ENCODE assay signal across 7 cellular contexts in the genomic region with DNA sequence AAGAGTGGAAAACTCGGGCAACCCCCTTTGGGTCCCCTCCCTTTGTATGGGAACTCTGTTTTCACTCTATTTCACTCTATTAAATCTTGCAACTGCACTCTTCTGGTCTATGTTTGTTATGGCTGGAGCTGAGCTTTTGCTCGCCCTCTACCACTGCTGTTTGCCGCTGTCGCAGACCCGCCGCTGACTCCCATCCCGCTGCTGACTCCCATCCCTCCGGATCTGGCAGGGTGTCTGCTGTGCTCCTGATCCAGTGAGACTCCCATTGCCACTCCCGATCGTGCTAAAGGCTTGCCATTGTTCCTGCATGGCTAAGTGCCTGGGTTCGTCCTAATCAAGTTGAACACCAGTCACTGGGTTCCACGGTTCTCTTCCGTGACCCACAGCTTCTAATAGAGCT. TPM values are rescaled to one million over a fixed set of nuclear protein-coding genes. Genes with fewer than 3 reads are reported as not detected.
DNase-seq lines count a peak whose midpoint lies in the region; ATAC-seq, FAIRE-seq and TF ChIP-seq lines count a peak whose summit lies in the region.
"Not testable (repeated sequence)": the region's sequence is repeated elsewhere in the genome, so short reads cannot be mapped to it uniquely, and the experiment has no call there.

No MANE protein-coding gene starts in this region.

- peak overlapping the region; percentile 83 for H3K4me3 ChIP-seq in Loucy (ENCODE audit: low read length, poor library complexity, severe bottlenecking)
- peak overlapping the region; percentile 78; the same call in 1 of the 2 replicates for H3K4me3 ChIP-seq in K562

- not testable (repeated sequence) for TF ChIP-seq CTCF in CD4-positive, alpha-beta T cell (IDR thresholded peaks at IDR 0.05); Loucy (conservative IDR thresholded peaks at IDR 0.05; ENCODE audit: low read length); K562 (IDR thresholded peaks at IDR 0.05 in 2 of 3, conservative IDR thresholded peaks at IDR 0.05 in 1 of 3; ENCODE audit: insufficient read depth in 2 of 3, low read depth in 1 of 3, low read length in 3 of 3); osteocyte (IDR thresholded peaks at IDR 0.05)

- not testable (repeated sequence) for TF ChIP-seq RAD21 in K562 (CRISPR knock-in tag; conservative IDR thresholded peaks at IDR 0.05 in 1 of 2, IDR thresholded peaks at IDR 0.05 in 1 of 2)

- H3K27me3 Mint-ChIP-seq in CD4-positive, alpha-beta T cell; T-helper 2 cell treated with Interferon-gamma antibody and Interleukin-4, amounts not matched to agents 5 μg/mL and 100 μg/mL, for 36 hours (ENCODE audit: low read depth); osteocyte (ENCODE audit: unreplicated experiment): not testable (repeated sequence)

- H3F3A ChIP-seq in Loucy (ENCODE audit: low read depth), result not testable (repeated sequence)

- ATAC-seq in CD4-positive, alpha-beta T cell (ENCODE audit: poor library complexity); K562: not testable (repeated sequence)

- H3K27me3 ChIP-seq in CD4-positive, alpha-beta T cell (ENCODE audit: control insufficient read depth, insufficient read depth, low read length); Loucy (ENCODE audit: insufficient read depth, low read length, poor library complexity, severe bottlenecking); K562 (ENCODE audit: control insufficient read depth in 2 of 2, insufficient read depth in 2 of 2, low read length in 2 of 2): not testable (repeated sequence)

- not testable (repeated sequence) for H3K9ac ChIP-seq in Loucy (ENCODE audit: low read depth, low read length, poor library complexity, severe bottlenecking)
- H3K9ac ChIP-seq in K562 (ENCODE audit: insufficient read depth in 1 of 2, low read depth in 2 of 2, low read length in 2 of 2), result peak overlapping the region in 1 of 2 experiments; percentile 86; a peak in 3 of 4 replicates

- WGBS in K562 (ENCODE audit: insufficient coverage, low coverage, missing lambda C conversion rate), result 71% methylated on average over 11 of the region's 13 CpGs

- H3K79me2 ChIP-seq in Loucy (ENCODE audit: insufficient read depth, low read length) (peaks cover 54% of the 10 kb centered on the region), K562 (ENCODE audit: control insufficient read depth, insufficient read depth, low read length) (peaks cover 53% of the 10 kb centered on the region)

- H3K36me3 Mint-ChIP-seq in CD4-positive, alpha-beta T cell (ENCODE audit: low read depth), result peaks cover 19% of the 10 kb centered on the region
- peaks cover 19% of the 10 kb centered on the region for H3K36me3 Mint-ChIP-seq in T-helper 2 cell treated with Interferon-gamma antibody and Interleukin-4, amounts not matched to agents 5 μg/mL and 100 μg/mL, for 36 hours (ENCODE audit: low read depth)
- not testable (repeated sequence) for H3K36me3 Mint-ChIP-seq in osteocyte (ENCODE audit: unreplicated experiment)

- in situ Hi-C loops in K562 (cut with MboI), result not testable (repeated sequence)

- not testable (repeated sequence) for TF ChIP-seq POLR2A in K562 (conservative IDR thresholded peaks at IDR 0.05)

- POLR2A ChIA-PET in CD4-positive, alpha-beta T cell (lab: Charles Lee), result interaction anchor here (1.0 to 1.1 kb wide), 2 partner anchors 30 to 43 kb away, joined by 3 read pairs; no protein-coding TSS in a partner anchor
- POLR2A ChIA-PET in K562 (lab: Yijun Ruan, JAX), result interaction anchor here (1.3 to 2.7 kb wide), 3 partner anchors 8 to 41 kb away, joined by 5 to 19 read pairs (median 6); no protein-coding TSS in a partner anchor

- not testable (repeated sequence) for TF ChIP-seq EP300 in K562 (IDR thresholded peaks at IDR 0.05; ENCODE audit: low read length)

- H3K9me3 ChIP-seq in CD4-positive, alpha-beta T cell (ENCODE audit: control insufficient read depth, low read length); Loucy (ENCODE audit: insufficient read depth, low read depth, low read length); K562 (replicated peaks; ENCODE audit: control insufficient read depth, insufficient read depth, low read depth, low read length): not testable (repeated sequence)

- not testable (repeated sequence) for H4K20me1 ChIP-seq in Loucy (ENCODE audit: insufficient read depth, low read length, poor library complexity, severe bottlenecking); K562 (replicated peaks; ENCODE audit: control insufficient read depth, insufficient read depth, low read length)

- H3K9me3 Mint-ChIP-seq in CD4-positive, alpha-beta T cell; T-helper 2 cell treated with Interferon-gamma antibody and Interleukin-4, amounts not matched to agents 5 μg/mL and 100 μg/mL, for 36 hours; osteocyte (ENCODE audit: unreplicated experiment): not testable (repeated sequence)

- not testable (repeated sequence) for BruUV-seq in K562 (replicated peaks; lab: Mats Ljungman, UMichigan)

- not testable (repeated sequence) for H3K36me3 ChIP-seq in Loucy (ENCODE audit: insufficient read depth, low read length)
- H3K36me3 ChIP-seq in K562 (ENCODE audit: control insufficient read depth, insufficient read depth, low read length), result peaks cover 13% of the 10 kb centered on the region; the same call in 1 of the 3 replicates

- not testable (repeated sequence) for DNase-seq in CD4-positive, alpha-beta T cell; T-helper 2 cell treated with Interferon-gamma antibody and Interleukin-4, amounts not matched to agents 5 μg/mL and 100 μg/mL, for 36 hours (ENCODE audit: low spot score); K562 (ENCODE audit: extremely low read depth in 1 of 4, low spot score in 3 of 4); osteocyte (ENCODE audit: extremely low spot score, unreplicated experiment)
- peak; percentile 40 for DNase-seq in activated CD8-positive, alpha-beta memory T cell treated with anti-CD3 and anti-CD28 coated beads, Interleukin-2, amount 50 U/mL, for 48 hours
- peak; percentile 73 for DNase-seq in mesenteric fat pad (ENCODE audit: low spot score)

- peak overlapping the region; percentile 63 for H3K4me3 Mint-ChIP-seq in CD4-positive, alpha-beta T cell
- not testable (repeated sequence) for H3K4me3 Mint-ChIP-seq in T-helper 2 cell treated with Interferon-gamma antibody and Interleukin-4, amounts not matched to agents 5 μg/mL and 100 μg/mL, for 36 hours; osteocyte (ENCODE audit: unreplicated experiment)

- H3K27ac Mint-ChIP-seq in CD4-positive, alpha-beta T cell, result not testable (repeated sequence)
- H3K27ac Mint-ChIP-seq in T-helper 2 cell treated with Interferon-gamma antibody and Interleukin-4, amounts not matched to agents 5 μg/mL and 100 μg/mL, for 36 hours, result peak overlapping the region; percentile 55
- H3K27ac Mint-ChIP-seq in osteocyte (ENCODE audit: unreplicated experiment), result peak overlapping the region; percentile 2

- CTCF ChIA-PET in CD4-positive, alpha-beta T cell (lab: Charles Lee); K562 (lab: Yijun Ruan, JAX; ENCODE audit: low intra/inter-chr PET ratio): not testable (repeated sequence)

- not testable (repeated sequence) for H3K27ac ChIP-seq in CD4-positive, alpha-beta T cell (ENCODE audit: low read depth, low read length)
- peak overlapping the region; percentile 54; the same call in 2 of the 3 replicates for H3K27ac ChIP-seq in K562 (ENCODE audit: extremely low read depth, low read depth, low read length)

- not testable (repeated sequence) for H3K9me2 ChIP-seq in Loucy (replicated peaks; ENCODE audit: low read depth, low read length)

- H3K9me1 ChIP-seq in K562 (ENCODE audit: control insufficient read depth, insufficient read depth, low read length), result not testable (repeated sequence)

- peaks cover 18% of the 10 kb centered on the region for H3K4me1 Mint-ChIP-seq in CD4-positive, alpha-beta T cell (ENCODE audit: low read depth)
- peaks cover 25% of the 10 kb centered on the region for H3K4me1 Mint-ChIP-seq in T-helper 2 cell treated with Interferon-gamma antibody and Interleukin-4, amounts not matched to agents 5 μg/mL and 100 μg/mL, for 36 hours (ENCODE audit: low read depth)
- H3K4me1 Mint-ChIP-seq in osteocyte (ENCODE audit: unreplicated experiment), result peaks cover 16% of the 10 kb centered on the region

- peak overlapping the region; percentile 81 for H3K4me2 ChIP-seq in Loucy (ENCODE audit: low read depth, low read length, poor library complexity, severe bottlenecking)
- H3K4me2 ChIP-seq in K562 (ENCODE audit: insufficient read depth, low read length), result peak overlapping the region; percentile 49

- intact Hi-C loops in CD4-positive, alpha-beta T cell (cut with DNase I, micrococcal nuclease), result loop anchor here in 1 of 2 experiments (5.0 to 10.0 kb wide), 2 partner anchors 112 to 845 kb away; a partner anchor contains a TSS
- intact Hi-C loops in K562 (cut with micrococcal nuclease), result loop anchor here (5.0 kb wide), 1 partner anchor 42 kb away; a partner anchor contains a TSS

- not testable (repeated sequence) for H2AFZ ChIP-seq in Loucy (ENCODE audit: low read length); K562 (ENCODE audit: low read depth, low read length)

- FAIRE-seq in K562 (lab: Jason Lieb, UNC), result not testable (repeated sequence)

- peaks cover 16% of the 10 kb centered on the region for H3K4me1 ChIP-seq in Loucy (ENCODE audit: insufficient read depth, low read length, poor library complexity, severe bottlenecking)
- not testable (repeated sequence) for H3K4me1 ChIP-seq in K562 (replicated peaks in 1 of 2; ENCODE audit: control insufficient read depth in 2 of 2, insufficient read depth in 2 of 2, low read length in 2 of 2)

RNA-seq across cellular contexts. Expression of a gene that starts 2.4 kb away (rescaled TPM):
- total RNA-seq in CD4-positive, alpha-beta T cell, result 1 to 10 TPM; 6.9 to 8.8 TPM
- 17.6 and 33.2 TPM in 2 replicates for total RNA-seq in K562 (2011; cell fraction: chromatin; rRNA removed; ENCODE audit: low replicate concordance)
- 11.2 and 15.7 TPM in 2 replicates for total RNA-seq in K562 (2011; cell fraction: nucleolus; rRNA removed)
- total RNA-seq in K562 (2011; cell fraction: nucleoplasm; rRNA removed), result 26.4 and 33.4 TPM in 2 replicates
- 14.4 and 14.9 TPM in 2 replicates for total RNA-seq in K562 (2014; rRNA removed)
- total RNA-seq in K562 (2014; rRNA removed; fragmentation: Illumina TruSeq; extraction: Trizol), result 28.1 and 31.6 TPM in 2 replicates
- total RNA-seq in K562 (2015; rRNA removed; fragmentation: Illumina TruSeq; extraction: Trizol), result 20.0 and 20.7 TPM in 2 replicates
- 23.2 and 27.5 TPM in 2 replicates for total RNA-seq in K562 (2021)
- polyA plus RNA-seq in K562 (2011; rRNA removed), result 49.5 and 50.2 TPM in 2 replicates
- polyA plus RNA-seq in K562 (2011; cell fraction: cytosol; rRNA removed), result 10.7 and 25.6 TPM in 2 replicates
- polyA plus RNA-seq in K562 (2011; cell fraction: nucleus; rRNA removed), result 25.2 and 45.5 TPM in 2 replicates
- 13.6 and 20.7 TPM in 2 replicates for polyA plus RNA-seq in K562 (2012)
- 21.1 and 26.8 TPM in 2 replicates for polyA plus RNA-seq in K562 (2014; fragmentation: Illumina TruSeq; extraction: Trizol)
- polyA plus RNA-seq in K562 (2014; fragmentation: Nextera tagmentation; extraction: Ambion mirVana), result 10 to 100 TPM; 14.8 to 27.4 TPM
- 19.8 and 20.1 TPM in 2 replicates for polyA plus RNA-seq in K562 (2014; rRNA removed)
- 36.4 and 39.9 TPM in 2 replicates for polyA minus RNA-seq in K562 (2011; rRNA and poly(A)+ RNA removed)
- 18.9 and 23.6 TPM in 2 replicates for polyA minus RNA-seq in K562 (2011; cell fraction: cytosol; rRNA and poly(A)+ RNA removed)
- polyA minus RNA-seq in K562 (2011; cell fraction: nucleus; rRNA and poly(A)+ RNA removed), result 7.1 and 17.2 TPM in 2 replicates
- total RNA-seq in mesenteric fat pad, result 7.9 TPM
- total RNA-seq in osteocyte, result 5.0 and 5.5 TPM in 2 replicates

RNA-seq across cellular contexts. Expression of a gene that starts 29.0 kb away (rescaled TPM):
- total RNA-seq in CD4-positive, alpha-beta T cell, result 10 to 100 TPM; 45.2 to 45.5 TPM
- 1.5 and 3.3 TPM in 2 replicates for total RNA-seq in K562 (2011; cell fraction: chromatin; rRNA removed; ENCODE audit: low replicate concordance)
- total RNA-seq in K562 (2011; cell fraction: nucleolus; rRNA removed), result 3.5 and 5.1 TPM in 2 replicates
- 2.3 and 2.4 TPM in 2 replicates for total RNA-seq in K562 (2011; cell fraction: nucleoplasm; rRNA removed)
- 2.4 and 2.7 TPM in 2 replicates for total RNA-seq in K562 (2014; rRNA removed)
- total RNA-seq in K562 (2014; rRNA removed; fragmentation: Illumina TruSeq; extraction: Trizol), result 1.4 and 1.7 TPM in 2 replicates
- total RNA-seq in K562 (2015; rRNA removed; fragmentation: Illumina TruSeq; extraction: Trizol), result 1.4 and 1.6 TPM in 2 replicates
- total RNA-seq in K562 (2021), result 4.6 and 4.7 TPM in 2 replicates
- polyA plus RNA-seq in K562 (2011; rRNA removed), result 1.2 and 1.3 TPM in 2 replicates
- 1.0 and 2.9 TPM in 2 replicates for polyA plus RNA-seq in K562 (2011; cell fraction: cytosol; rRNA removed)
- polyA plus RNA-seq in K562 (2011; cell fraction: nucleus; rRNA removed), result 2.0 and 2.1 TPM in 2 replicates
- polyA plus RNA-seq in K562 (2012), result 2.8 and 3.2 TPM in 2 replicates
- polyA plus RNA-seq in K562 (2014; fragmentation: Illumina TruSeq; extraction: Trizol), result 0.67 and 1.7 TPM in 2 replicates
- polyA plus RNA-seq in K562 (2014; fragmentation: Nextera tagmentation; extraction: Ambion mirVana), result under 1 TPM; 0.11 to 0.17 TPM
- 2.3 and 2.4 TPM in 2 replicates for polyA plus RNA-seq in K562 (2014; rRNA removed)
- polyA minus RNA-seq in K562 (2011; rRNA and poly(A)+ RNA removed), result 1.6 and 2.6 TPM in 2 replicates
- polyA minus RNA-seq in K562 (2011; cell fraction: cytosol; rRNA and poly(A)+ RNA removed), result 3.1 and 3.4 TPM in 2 replicates
- 3.8 and 5.1 TPM in 2 replicates for polyA minus RNA-seq in K562 (2011; cell fraction: nucleus; rRNA and poly(A)+ RNA removed)
- 8.2 TPM for total RNA-seq in mesenteric fat pad
- 3.5 and 3.6 TPM in 2 replicates for total RNA-seq in osteocyte

RNA-seq across cellular contexts. Expression of a gene that starts 44.5 kb away (rescaled TPM):
- total RNA-seq in CD4-positive, alpha-beta T cell, result 10 to 100 TPM; 27.0 to 27.6 TPM
- total RNA-seq in K562 (2011; cell fraction: chromatin; rRNA removed; ENCODE audit: low replicate concordance), result 5.7 and 5.9 TPM in 2 replicates
- total RNA-seq in K562 (2011; cell fraction: nucleolus; rRNA removed), result 8.5 and 8.7 TPM in 2 replicates
- total RNA-seq in K562 (2011; cell fraction: nucleoplasm; rRNA removed), result 7.8 and 7.9 TPM in 2 replicates
- total RNA-seq in K562 (2014; rRNA removed) (29.1 and 29.6 TPM in 2 replicates), K562 (2014; rRNA removed; fragmentation: Illumina TruSeq; extraction: Trizol) (19.5 and 24.2 TPM in 2 replicates), K562 (2015; rRNA removed; fragmentation: Illumina TruSeq; extraction: Trizol) (18.1 and 19.1 TPM in 2 replicates), K562 (2021) (27.2 and 31.7 TPM in 2 replicates), mesenteric fat pad (8.4 TPM), osteocyte (7.9 and 8.0 TPM in 2 replicates)
- polyA plus RNA-seq in K562 (2011; rRNA removed) (9.9 and 14.1 TPM in 2 replicates), K562 (2014; fragmentation: Illumina TruSeq; extraction: Trizol) (22.6 and 24.5 TPM in 2 replicates), K562 (2014; fragmentation: Nextera tagmentation; extraction: Ambion mirVana) (1 to 10 TPM; 4.3 to 5.3 TPM), K562 (2014; rRNA removed) (26.2 and 27.0 TPM in 2 replicates)
- polyA plus RNA-seq in K562 (2011; cell fraction: cytosol; rRNA removed), result 13.8 and 18.7 TPM in 2 replicates
- polyA plus RNA-seq in K562 (2011; cell fraction: nucleus; rRNA removed), result 7.4 and 7.5 TPM in 2 replicates
- 11.5 and 14.1 TPM in 2 replicates for polyA plus RNA-seq in K562 (2012)
- 9.1 and 9.8 TPM in 2 replicates for polyA minus RNA-seq in K562 (2011; rRNA and poly(A)+ RNA removed)
- polyA minus RNA-seq in K562 (2011; cell fraction: cytosol; rRNA and poly(A)+ RNA removed), result 5.7 and 5.9 TPM in 2 replicates
- polyA minus RNA-seq in K562 (2011; cell fraction: nucleus; rRNA and poly(A)+ RNA removed), result 3.4 and 5.4 TPM in 2 replicates
